In genomic region chr1:56418047-56418680, GRCh38 we compare ENCODE assay signal across 24 cellular contexts.
DNase-seq lines count a peak whose midpoint lies in the region; ATAC-seq and TF ChIP-seq lines count a peak whose summit lies in the region.
"Had no signal": no experiment of that assay in that cellular context is flagged by ENCODE, and none has a peak within 500 bp of the region (broad histone marks: within the 10 kb centered on the region; RNA-seq: fewer than 3 reads in every experiment).

No MANE protein-coding gene starts in this region.

- TF ChIP-seq CTCF in Panc1 (IDR thresholded peaks at IDR 0.05) = no peak

- no peak overlapping the region for H3K23ac ChIP-seq in neuronal stem cell (ENCODE audit: low read depth, low read length, poor library complexity)

- H3K18ac ChIP-seq in neuronal stem cell (ENCODE audit: low read length) = no peak overlapping the region

- H3K9ac ChIP-seq in BLaER1 treated with 17β-estradiol and CSF1 and Interleukin-3, amounts not matched to agents 10 nM and 100 nM = peak overlapping the region in 2 of 11 experiments; percentile 1 to 38; a peak in 1 of 22 replicates
- H3K9ac ChIP-seq in neuronal stem cell (ENCODE audit: low read depth, low read length, poor library complexity) = no peak overlapping the region

- H3K79me1 ChIP-seq in neuronal stem cell (ENCODE audit: low read depth, low read length) = no peaks in the 10 kb centered on the region

- no peak overlapping the region for H2BK12ac ChIP-seq in neuronal stem cell (ENCODE audit: low read length)

- H2BK120ac ChIP-seq in neuronal stem cell (ENCODE audit: low read depth, low read length) = no peak overlapping the region

- peak; percentile 50 for ATAC-seq in Panc1
- ATAC-seq in left ventricle myocardium superior = peak; percentile 57
- no peak for ATAC-seq in activated naive CD4-positive, alpha-beta T cell treated with anti-CD3 and anti-CD28 coated beads, Interleukin-2, amount 50 U/mL, for 72 hours
- ATAC-seq in HG03439 (IDR thresholded peaks at IDR 0.05; ENCODE audit: unreplicated experiment) = no peak
- no peak for ATAC-seq in GM19397 (IDR thresholded peaks at IDR 0.05; ENCODE audit: unreplicated experiment)
- ATAC-seq: activated CD8-positive, alpha-beta T cell treated with anti-CD3 and anti-CD28 coated beads, Interleukin-2, amount 10 ng/mL, durations not matched to agents 7 days and 5 days; HCT116 had no signal

- no peaks in the 10 kb centered on the region for H3K36me3 Mint-ChIP-seq in activated naive CD4-positive, alpha-beta T cell treated with anti-CD3 and anti-CD28 coated beads, Interleukin-2, amount 50 U/mL, for 72 hours
- H3K36me3 Mint-ChIP-seq: activated naive CD8-positive, alpha-beta T cell treated with anti-CD3 and anti-CD28 coated beads for 36 hours had no signal

- peaks cover 0 to 11% (median 0%) of the 10 kb centered on the region in 11 experiments; a peak in 2 of 22 replicates for H3K27me3 ChIP-seq in BLaER1 treated with 17β-estradiol and CSF1 and Interleukin-3, amounts not matched to agents 10 nM and 100 nM
- H3K27me3 ChIP-seq in Panc1 (ENCODE audit: control insufficient read depth, insufficient read depth, low read length) (no peaks in the 10 kb centered on the region; the same call in 1 of the 2 replicates), neuronal stem cell (ENCODE audit: control insufficient read depth in 3 of 3, insufficient read depth in 3 of 3, low read depth in 1 of 3, low read length in 3 of 3) (no peaks in the 10 kb centered on the region)
- H3K27me3 ChIP-seq: BE2C, stomach, tibial artery had no signal

- H3K27ac ChIP-seq in BLaER1 treated with 17β-estradiol and CSF1 and Interleukin-3, amounts not matched to agents 10 nM and 100 nM = peak overlapping the region in 6 of 11 experiments; percentile 6 to 72 (median 44); a peak in 10 of 22 replicates
- H3K27ac ChIP-seq in Panc1 (ENCODE audit: low read length) (no peak overlapping the region), neuronal stem cell (replicated peaks; ENCODE audit: low read length) (no peak overlapping the region)
- H3K27ac ChIP-seq: tibial artery had no signal

- peak overlapping the region; percentile 8 for H2AFZ ChIP-seq in neuronal stem cell (ENCODE audit: low read length)

- H3K4me2 ChIP-seq in BLaER1 treated with 17β-estradiol and CSF1 and Interleukin-3, amounts not matched to agents 10 nM and 100 nM = peak overlapping the region; percentile 48 to 83 (median 69)
- no peak overlapping the region for H3K4me2 ChIP-seq in neuronal stem cell (ENCODE audit: insufficient read depth, low read length, poor library complexity, severe bottlenecking)

- H3K36me3 ChIP-seq in BLaER1 treated with 17β-estradiol and CSF1 and Interleukin-3, amounts not matched to agents 10 nM and 100 nM = no peaks in the 10 kb centered on the region
- H3K36me3 ChIP-seq in Panc1 (ENCODE audit: control insufficient read depth, insufficient read depth, low read length) = no peaks in the 10 kb centered on the region
- no peaks in the 10 kb centered on the region for H3K36me3 ChIP-seq in neuronal stem cell (replicated peaks in 1 of 2; ENCODE audit: control insufficient read depth in 2 of 2, insufficient read depth in 2 of 2, low read length in 2 of 2)
- H3K36me3 ChIP-seq: BE2C, stomach, tibial artery had no signal

- no peak overlapping the region for H4K91ac ChIP-seq in neuronal stem cell (ENCODE audit: low read depth, low read length, poor library complexity)

- H2AK5ac ChIP-seq in neuronal stem cell (ENCODE audit: low read depth, low read length) = no peak overlapping the region

- H3K4me3 ChIP-seq in BLaER1 treated with 17β-estradiol and CSF1 and Interleukin-3, amounts not matched to agents 10 nM and 100 nM = 0 out of 20 replicates have a peak overlapping the region, but pooled peaks of 1 of the 10 experiments have one; percentile 17
- H3K4me3 ChIP-seq in Panc1 (ENCODE audit: low read depth in 2 of 2, low read length in 2 of 2) = no peak overlapping the region
- H3K4me3 ChIP-seq in neuronal stem cell (ENCODE audit: low read length in 2 of 2) = no peak overlapping the region
- H3K4me3 ChIP-seq: lung, stomach, tibial artery had no signal

- BruUV-seq in Panc1 (replicated peaks; lab: Mats Ljungman, UMichigan) = no TSS peak

- no peak overlapping the region for H4K8ac ChIP-seq in neuronal stem cell (ENCODE audit: low read depth, low read length)

- no peak overlapping the region for H3K27ac Mint-ChIP-seq in activated naive CD4-positive, alpha-beta T cell treated with anti-CD3 and anti-CD28 coated beads, Interleukin-2, amount 50 U/mL, for 72 hours
- H3K27ac Mint-ChIP-seq: activated CD8-positive, alpha-beta T cell treated with anti-CD3 and anti-CD28 coated beads, Interleukin-2, amount 10 ng/mL, durations not matched to agents 7 days and 5 days; activated naive CD8-positive, alpha-beta T cell treated with anti-CD3 and anti-CD28 coated beads for 36 hours; progenitor cell of endocrine pancreas had no signal

- H3K9me3 Mint-ChIP-seq in activated naive CD4-positive, alpha-beta T cell treated with anti-CD3 and anti-CD28 coated beads, Interleukin-2, amount 50 U/mL, for 72 hours = peaks cover 0 to 12% of the 10 kb centered on the region in 2 donors
- H3K9me3 Mint-ChIP-seq: activated naive CD8-positive, alpha-beta T cell treated with anti-CD3 and anti-CD28 coated beads for 36 hours had no signal

- peaks cover 13 to 30% (median 19%) of the 10 kb centered on the region in 10 experiments for H3K4me1 ChIP-seq in BLaER1 treated with 17β-estradiol and CSF1 and Interleukin-3, amounts not matched to agents 10 nM and 100 nM
- peaks cover 12% of the 10 kb centered on the region for H3K4me1 ChIP-seq in Panc1 (ENCODE audit: control insufficient read depth, insufficient read depth, low read length)
- H3K4me1 ChIP-seq in neuronal stem cell (ENCODE audit: control insufficient read depth in 2 of 2, insufficient read depth in 1 of 2, low read depth in 1 of 2, low read length in 2 of 2) = peaks cover 4 to 8% of the 10 kb centered on the region in 2 donors
- H3K4me1 ChIP-seq: BE2C, tibial artery had no signal

- WGBS in neuronal stem cell (ENCODE audit: extremely low coverage in 2 of 2, insufficient read length in 2 of 2, insufficient replicate concordance in 1 of 2), 2 donors = no CpG with 5 or more reads among the region's 8 CpGs

- no peak overlapping the region for H3K14ac ChIP-seq in neuronal stem cell (ENCODE audit: low read length)

- CTCF ChIA-PET in Panc1 (lab: Charles Lee) = no interaction called here

- no peak overlapping the region for H2BK5ac ChIP-seq in neuronal stem cell (ENCODE audit: low read length)

- H2BK15ac ChIP-seq in neuronal stem cell (ENCODE audit: low read length) = no peak overlapping the region

- H4K20me1 ChIP-seq in BLaER1 treated with 17β-estradiol and CSF1 and Interleukin-3, amounts not matched to agents 10 nM and 100 nM = no peaks in the 10 kb centered on the region

- no peak overlapping the region for H3K4ac ChIP-seq in neuronal stem cell (ENCODE audit: low read length)

- POLR2A ChIA-PET in Panc1 (lab: Charles Lee) = no interaction called here

- no peak for DNase-seq in Panc1 (ENCODE audit: low read depth, low spot score)
- DNase-seq in left ventricle myocardium superior = peak; percentile 26
- no peak for DNase-seq in neuronal stem cell (ENCODE audit: low spot score)
- DNase-seq in activated naive CD4-positive, alpha-beta T cell treated with anti-CD3 and anti-CD28 coated beads, Interleukin-2, amount 50 U/mL, for 72 hours (ENCODE audit: low spot score in 2 of 2) = no peak
- DNase-seq in stimulated activated CD4-positive, alpha-beta T cell treated with anti-CD3 and anti-CD28 coated beads, Interleukin-15, amount 100 ng/mL, for 24 hours = no peak
- DNase-seq: activated CD8-positive, alpha-beta T cell treated with anti-CD3 and anti-CD28 coated beads, Interleukin-2, amount 10 ng/mL, durations not matched to agents 7 days and 5 days; activated naive CD8-positive, alpha-beta T cell treated with anti-CD3 and anti-CD28 coated beads for 36 hours; BE2C; central memory CD4-positive, alpha-beta T cell; DMS79; GDM1; Karpas-422; NCI-H1436; NCI-H446; stimulated activated CD8-positive, alpha-beta memory T cell treated with anti-CD3 and anti-CD28 coated beads, Interleukin-4, amount 100 ng/mL, for 48 hours; stomach; T-helper 2 cell; tibial artery had no signal

- intact Hi-C loops in Panc1 (cut with micrococcal nuclease; ENCODE audit: unreplicated experiment) = loop anchor here (10.0 kb wide), 1 partner anchor 157 kb away; the partner anchor contains the start of gene PLPP3
- intact Hi-C loops in left ventricle myocardium superior (cut with micrococcal nuclease) = no loop called here

- in situ Hi-C loops in Panc1 (cut with HindIII; ENCODE audit: low pct_unique_long_range_greater_than_20kb, low sequenced_read_pairs) = no loop called here

- no peaks in the 10 kb centered on the region for H3K9me3 ChIP-seq in BLaER1 treated with 17β-estradiol and CSF1 and Interleukin-3, amounts not matched to agents 10 nM and 100 nM (replicated peaks in 1 of 11)
- H3K9me3 ChIP-seq in Panc1 (ENCODE audit: control insufficient read depth, insufficient read depth, low read depth, low read length) (no peaks in the 10 kb centered on the region), neuronal stem cell (replicated peaks in 1 of 2; ENCODE audit: control insufficient read depth in 2 of 2, insufficient read depth in 1 of 2, low read depth in 1 of 2, low read length in 2 of 2) (no peaks in the 10 kb centered on the region)
- H3K9me3 ChIP-seq: BE2C, stomach, tibial artery had no signal

Comparison
In these comparisons a context has a peak if more than half of its experiments do, and no peak if none do; other contexts are left out.
1. H3K27ac ChIP-seq: peak in BLaER1 treated with 17β-estradiol and CSF1 and Interleukin-3, amounts not matched to agents 10 nM and 100 nM (6 of 11); none in Panc1 (single experiment) and neuronal stem cell (single experiment).
2. ATAC-seq: peak in Panc1 (single experiment) and left ventricle myocardium superior (single experiment); none in activated naive CD4-positive, alpha-beta T cell treated with anti-CD3 and anti-CD28 coated beads, Interleukin-2, amount 50 U/mL, for 72 hours (0 of 2), HG03439 (single experiment) and GM19397 (single experiment).